Comparison of ENCODE assay signal across 16 cellular contexts in genomic region chr21:35044770-35045538, GRCh38. TPM values are rescaled to one million over a fixed set of nuclear protein-coding genes. Genes with fewer than 3 reads are reported as not detected.
DNase-seq lines count a peak whose midpoint lies in the region; ATAC-seq and TF ChIP-seq lines count a peak whose summit lies in the region.
"Had no signal": no experiment of that assay in that cellular context is flagged by ENCODE, and none has a peak within 500 bp of the region (broad histone marks: within the 10 kb centered on the region; RNA-seq: fewer than 3 reads in every experiment).

No MANE protein-coding gene starts in this region.

- WGBS in SK-N-SH (ENCODE audit: low lambda C conversion rate) = 98% methylated on average over 8 of the region's 8 CpGs

- no peak for TF ChIP-seq EP300 in SK-N-SH (IDR thresholded peaks at IDR 0.05; ENCODE audit: borderline replicate concordance in 1 of 2, low read depth in 1 of 2, low read length in 1 of 2)

- TF ChIP-seq RAD21 in SK-N-SH (IDR thresholded peaks at IDR 0.05; ENCODE audit: low read length) = no peak

- peaks cover 29% of the 10 kb centered on the region; the same call in 1 of the 2 replicates for H3K79me2 ChIP-seq in SK-N-SH (ENCODE audit: insufficient read depth)

- peak overlapping the region; percentile 73 to 84 for H3K4me3 ChIP-seq in CD4-positive, alpha-beta memory T cell (ENCODE audit: low read length in 2 of 2)
- peak overlapping the region; percentile 9; the same call in 1 of the 2 replicates for H3K4me3 ChIP-seq in Jurkat, Clone E6-1 (ENCODE audit: low read length)
- H3K4me3 ChIP-seq in SK-N-SH (ENCODE audit: low read depth in 2 of 2, low read length in 1 of 2) = no peak overlapping the region
- H3K4me3 ChIP-seq: ascending aorta, SJSA1 had no signal

- intact Hi-C loops in CD4-positive, alpha-beta memory T cell (cut with micrococcal nuclease) = loop anchor here (5.0 kb wide), 3 partner anchors 33 to 1503 kb away; partner anchors contain the start of genes GART and SON

- H3K36me3 Mint-ChIP-seq in CD4-positive, alpha-beta memory T cell = peaks cover 50 to 79% of the 10 kb centered on the region in 2 donors
- H3K36me3 Mint-ChIP-seq in naive thymus-derived CD8-positive, alpha-beta T cell = peaks cover 0 to 37% (median 15%) of the 10 kb centered on the region in 3 donors

- H3F3A ChIP-seq in SK-N-SH (replicated peaks; ENCODE audit: insufficient read depth) = peaks cover 36% of the 10 kb centered on the region

- H3K4me1 Mint-ChIP-seq in CD4-positive, alpha-beta memory T cell = peaks cover 54 to 98% (median 69%) of the 10 kb centered on the region in 4 donors
- H3K4me1 Mint-ChIP-seq in naive thymus-derived CD8-positive, alpha-beta T cell = peaks cover 38 to 94% (median 72%) of the 10 kb centered on the region in 4 donors

- H3K4me1 ChIP-seq in CD4-positive, alpha-beta memory T cell (ENCODE audit: insufficient read depth, low read length) = peaks cover 72% of the 10 kb centered on the region
- H3K4me1 ChIP-seq in SK-N-SH (ENCODE audit: control insufficient read depth in 1 of 2, insufficient read depth in 2 of 2, low read depth in 1 of 2, low read length in 1 of 2) = peaks cover 25 to 31% of the 10 kb centered on the region in 2 experiments

- TF ChIP-seq CTCF in SK-N-SH (IDR thresholded peaks at IDR 0.05) = no peak

- H3K9me2 ChIP-seq in SK-N-SH = no peaks in the 10 kb centered on the region

- H3K9ac ChIP-seq in SK-N-SH = no peak overlapping the region

- POLR2A ChIA-PET in CD4-positive, alpha-beta memory T cell (lab: Charles Lee; ENCODE audit: partially characterized antibody) = interaction anchor here (1.3 to 21.3 kb wide), 5 partner anchors 18 to 155 kb away, joined by 5 to 729 read pairs (median 70); no protein-coding TSS in a partner anchor
- POLR2A ChIA-PET in naive thymus-derived CD8-positive, alpha-beta T cell (lab: Charles Lee) = interaction anchor here (0.6 to 9.8 kb wide), 5 partner anchors 11 to 157 kb away, joined by 3 to 139 read pairs (median 6); no protein-coding TSS in a partner anchor
- POLR2A ChIA-PET in SK-N-SH (lab: Yijun Ruan, JAX) = no interaction called here

- no peaks in the 10 kb centered on the region for H3K36me3 ChIP-seq in CD4-positive, alpha-beta memory T cell (ENCODE audit: insufficient read depth, low read length)
- H3K36me3 ChIP-seq in SK-N-SH (replicated peaks in 1 of 2; ENCODE audit: control insufficient read depth in 1 of 2, insufficient read depth in 2 of 2, low read length in 1 of 2) = no peaks in the 10 kb centered on the region
- H3K36me3 ChIP-seq: ascending aorta had no signal

- no peak for DNase-seq in CD4-positive, alpha-beta memory T cell
- DNase-seq in Jurkat, Clone E6-1 (ENCODE audit: low read depth, low spot score) = no peak
- peak; percentile 65 for DNase-seq in activated CD8-positive, alpha-beta memory T cell treated with anti-CD3 and anti-CD28 coated beads, Interleukin-2, amount 50 U/mL, for 48 hours
- no peak for DNase-seq in naive thymus-derived CD8-positive, alpha-beta T cell
- no peak for DNase-seq in amniotic stem cell (lab: John Stamatoyannopoulos, UW)
- DNase-seq in SK-N-SH = no peak
- no peak for DNase-seq in kidney glomerular epithelial cell (lab: John Stamatoyannopoulos, UW)
- no peak for DNase-seq in OCI-M1 (lab: John Stamatoyannopoulos, UW)
- DNase-seq: COR-L47, endodermal cell, GOT3, NCI-H1436, NCI-H526 treated with DMSO at 0.1 percent for 48 hours, nucleus accumbens had no signal

- ATAC-seq in naive thymus-derived CD8-positive, alpha-beta T cell = no peak

- H3K27ac ChIP-seq in CD4-positive, alpha-beta memory T cell (ENCODE audit: low read depth, low read length) = peak overlapping the region; percentile 82
- no peak overlapping the region for H3K27ac ChIP-seq in SK-N-SH (ENCODE audit: low read depth in 2 of 2, low read length in 1 of 2)
- H3K27ac ChIP-seq: ascending aorta, SJSA1 had no signal

- CTCF ChIA-PET in CD4-positive, alpha-beta memory T cell (lab: Charles Lee; ENCODE audit: partially characterized antibody) = interaction anchor here (0.6 to 1.9 kb wide), 4 partner anchors 19 to 155 kb away, joined by 3 to 4 read pairs (median 4); no protein-coding TSS in a partner anchor
- CTCF ChIA-PET in SK-N-SH (lab: Yijun Ruan, JAX) = no interaction called here

- H4K20me1 ChIP-seq in SK-N-SH (ENCODE audit: insufficient read depth) = no peaks in the 10 kb centered on the region

- no peak overlapping the region for H3K4me2 ChIP-seq in SK-N-SH

- peak overlapping the region; percentile 87 to 100 (median 98) for H3K4me3 Mint-ChIP-seq in CD4-positive, alpha-beta memory T cell
- H3K4me3 Mint-ChIP-seq in naive thymus-derived CD8-positive, alpha-beta T cell = peak overlapping the region; percentile 88 to 99 (median 96)
- H3K4me3 Mint-ChIP-seq: endodermal cell had no signal

- peaks cover 1 to 3% of the 10 kb centered on the region in 2 donors for H3K27me3 Mint-ChIP-seq in CD4-positive, alpha-beta memory T cell
- peaks cover 0 to 4% (median 0%) of the 10 kb centered on the region in 5 donors for H3K27me3 Mint-ChIP-seq in naive thymus-derived CD8-positive, alpha-beta T cell

- H2AFZ ChIP-seq in SK-N-SH (ENCODE audit: low read depth) = no peak overlapping the region

- H3K27ac Mint-ChIP-seq in CD4-positive, alpha-beta memory T cell = peak overlapping the region; percentile 92 to 100 (median 99)
- peak overlapping the region; percentile 48 to 99 (median 98) for H3K27ac Mint-ChIP-seq in naive thymus-derived CD8-positive, alpha-beta T cell

- H3K27me3 ChIP-seq in CD4-positive, alpha-beta memory T cell (ENCODE audit: insufficient read depth, low read length) = no peaks in the 10 kb centered on the region
- no peaks in the 10 kb centered on the region for H3K27me3 ChIP-seq in SK-N-SH (ENCODE audit: insufficient read depth)
- H3K27me3 ChIP-seq: ascending aorta, SJSA1 had no signal

- peaks cover 0 to 10% (median 2%) of the 10 kb centered on the region in 8 donors for H3K9me3 Mint-ChIP-seq in CD4-positive, alpha-beta memory T cell
- H3K9me3 Mint-ChIP-seq in naive thymus-derived CD8-positive, alpha-beta T cell = no peaks in the 10 kb centered on the region
- H3K9me3 Mint-ChIP-seq: endodermal cell had no signal

- H3K9me3 ChIP-seq in CD4-positive, alpha-beta memory T cell (ENCODE audit: control insufficient read depth in 1 of 2, low read length in 2 of 2) = no peaks in the 10 kb centered on the region
- no peaks in the 10 kb centered on the region for H3K9me3 ChIP-seq in SK-N-SH
- H3K9me3 ChIP-seq: ascending aorta, SJSA1 had no signal

TF ChIP-seq in SK-N-SH, 30 proteins besides CTCF, POLR2A, EP300 and RAD21 (continues in another document):
- TF ChIP-seq TCF12 (IDR thresholded peaks at IDR 0.05) (no peak), JUND (IDR thresholded peaks at IDR 0.05) (no peak), NFIC (IDR thresholded peaks at IDR 0.05; ENCODE audit: borderline replicate concordance) (no peak), RCOR1 (IDR thresholded peaks at IDR 0.05; ENCODE audit: low read length) (no peak), ELF1 (IDR thresholded peaks at IDR 0.05) (no peak), RFX5 (IDR thresholded peaks at IDR 0.05; ENCODE audit: low read length) (no peak), NRF1 (IDR thresholded peaks at IDR 0.05; ENCODE audit: low read depth, low read length) (no peak), POLR2AphosphoS5 (IDR thresholded peaks at IDR 0.05; ENCODE audit: low read depth, low read length) (no peak), EZH2phosphoT487 (IDR thresholded peaks at IDR 0.05; ENCODE audit: borderline replicate concordance, low read depth) (no peak), USF2 (IDR thresholded peaks at IDR 0.05; ENCODE audit: borderline replicate concordance, low read depth, low read length) (no peak), IRF3 (IDR thresholded peaks at IDR 0.05; ENCODE audit: low read depth, low read length) (no peak), USF1 (IDR thresholded peaks at IDR 0.05; ENCODE audit: borderline replicate concordance, low read depth) (no peak), GABPA (IDR thresholded peaks at IDR 0.05; ENCODE audit: low read depth) (no peak)

RNA-seq across cellular contexts. Expression of gene RUNX1, which starts 4.1 kb away (rescaled TPM):
- total RNA-seq in CD4-positive, alpha-beta memory T cell = 10 to 100 TPM; 86.1 to 96.3 TPM
- 10 to 100 TPM in 1 of 2 donors, 1 to 10 TPM in 1; 6.0 to 26.7 TPM for polyA plus RNA-seq in CD4-positive, alpha-beta memory T cell
- polyA plus RNA-seq in Jurkat, Clone E6-1 (2012; ENCODE audit: insufficient read depth, insufficient read length) = 63.9 TPM
- total RNA-seq in naive thymus-derived CD8-positive, alpha-beta T cell = 10 to 100 TPM; 67.1 to 69.0 TPM
- 10 to 100 TPM; 13.1 to 22.6 (median 15.1) TPM for polyA plus RNA-seq in naive thymus-derived CD8-positive, alpha-beta T cell
- polyA plus RNA-seq in SK-N-SH (2012; rRNA removed) = 9.9 and 17.1 TPM in 2 replicates
- polyA plus RNA-seq in SK-N-SH (2012; cell fraction: cytosol; rRNA removed) = 12.9 and 16.2 TPM in 2 replicates
- 33.4 and 39.7 TPM in 2 replicates for polyA plus RNA-seq in SK-N-SH (2012; cell fraction: nucleus; rRNA removed)

Comparison
In these comparisons a context has a peak if more than half of its experiments do, and no peak if none do; other contexts are left out.
1. H3K4me3 ChIP-seq: peak in CD4-positive, alpha-beta memory T cell (2 of 2) and Jurkat, Clone E6-1 (single experiment); none in SK-N-SH (0 of 2).